Comparison of ENCODE assay signal across 12 cellular contexts in genomic region chr3:187966141-187966540, GRCh38.
"Had no signal": no experiment of that assay in that cellular context is flagged by ENCODE, and none has a peak within 500 bp of the region (broad histone marks: within the 10 kb centered on the region; RNA-seq: fewer than 3 reads in every experiment).

No MANE protein-coding gene starts in this region.

- H3K4me3 ChIP-seq: neural progenitor cell, right atrium auricular region, smooth muscle cell, transverse colon had no signal

- H3K27me3 Mint-ChIP-seq: activated naive CD8-positive, alpha-beta T cell; activated T-cell treated with anti-CD3 and anti-CD28 coated beads, Interleukin-2, amount 50 U/mL, for 24 hours; brain had no signal

- H3K27ac ChIP-seq: neural progenitor cell, transverse colon had no signal

- H3K36me3 ChIP-seq: neural progenitor cell, right atrium auricular region, transverse colon had no signal

- H3K4me1 Mint-ChIP-seq: neural progenitor cell had no signal

- H3K27ac Mint-ChIP-seq: activated naive CD8-positive, alpha-beta T cell; activated T-cell treated with anti-CD3 and anti-CD28 coated beads, Interleukin-2, amount 50 U/mL, for 24 hours; neural progenitor cell; stimulated activated memory B cell treated with anti-CD40 and anti-IgM and Interleukin-4, amounts not matched to agents 10 μg/mL and 1 μg/mL and 100 μg/mL, for 72 hours had no signal

- H3K4me1 ChIP-seq: neural progenitor cell had no signal

- H3K4me3 Mint-ChIP-seq: activated naive CD8-positive, alpha-beta T cell; activated T-cell treated with anti-CD3 and anti-CD28 coated beads, Interleukin-2, amount 50 U/mL, for 24 hours; neural progenitor cell; stimulated activated memory B cell treated with anti-CD40 and anti-IgM and Interleukin-4, amounts not matched to agents 10 μg/mL and 1 μg/mL and 100 μg/mL, for 72 hours had no signal

- H3K36me3 Mint-ChIP-seq: brain; neural progenitor cell; stimulated activated memory B cell treated with anti-CD40 and anti-IgM and Interleukin-4, amounts not matched to agents 10 μg/mL and 1 μg/mL and 100 μg/mL, for 72 hours had no signal

- H3K9ac ChIP-seq: neural progenitor cell had no signal

- DNase-seq: activated CD4-positive, alpha-beta T cell treated with anti-CD3 and anti-CD28 coated beads, Interleukin-2, amount 50 U/mL, for 4 hours; activated gamma-delta T cell; activated T-cell treated with anti-CD3 and anti-CD28 coated beads, Interleukin-2, amount 50 U/mL, for 24 hours; dermis blood vessel endothelial cell; glutamatergic neuron; transverse colon had no signal

- H3K4me2 ChIP-seq: neural progenitor cell, smooth muscle cell had no signal

- H3K9me3 ChIP-seq: right atrium auricular region, transverse colon had no signal

- H2AFZ ChIP-seq: neural progenitor cell had no signal

- H3K27me3 ChIP-seq: neural progenitor cell, right atrium auricular region, transverse colon had no signal

- H3K9me3 Mint-ChIP-seq: activated T-cell treated with anti-CD3 and anti-CD28 coated beads, Interleukin-2, amount 50 U/mL, for 24 hours; brain; neural progenitor cell; stimulated activated memory B cell treated with anti-CD40 and anti-IgM and Interleukin-4, amounts not matched to agents 10 μg/mL and 1 μg/mL and 100 μg/mL, for 72 hours had no signal
